In the genomic region with DNA sequence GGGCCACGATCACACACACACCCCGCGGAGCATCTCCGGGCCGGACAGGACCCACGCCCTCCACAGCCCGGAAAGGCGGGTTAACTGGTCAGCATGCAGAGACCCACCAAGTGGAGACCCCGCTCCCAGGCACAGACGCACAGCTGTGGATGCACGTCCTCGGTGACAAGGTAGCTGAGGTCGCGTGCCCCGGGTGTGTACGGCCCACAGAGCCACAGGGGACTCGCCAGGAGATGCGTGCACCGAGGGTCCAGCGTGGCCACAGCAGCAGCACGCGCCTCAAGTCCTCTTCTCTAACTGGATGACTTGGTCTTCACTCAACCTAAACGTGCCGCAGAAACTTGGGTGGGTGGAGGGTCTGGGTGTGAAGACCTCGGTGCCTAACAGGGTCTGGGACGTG, we compare ENCODE assay signal across 17 cellular contexts. TPM values are rescaled to one million over a fixed set of nuclear protein-coding genes. Genes with fewer than 3 reads are reported as not detected.
"Had no signal": no experiment of that assay in that cellular context is flagged by ENCODE, and none has a peak within 500 bp of the region (broad histone marks: within the 10 kb centered on the region; RNA-seq: fewer than 3 reads in every experiment).

No MANE protein-coding gene starts in this region.

- ATAC-seq: activated CD4-positive, alpha-beta T cell treated with anti-CD3 and anti-CD28 coated beads for 36 hours; activated naive CD8-positive, alpha-beta T cell treated with anti-CD3 and anti-CD28 coated beads, Interleukin-2, amount 50 U/mL, for 24 hours; naive thymus-derived CD8-positive, alpha-beta T cell had no signal

- H3K9me3 Mint-ChIP-seq: activated CD4-positive, alpha-beta memory T cell treated with anti-CD3 and anti-CD28 coated beads, Interleukin-2, amount 10 ng/mL, durations not matched to agents 7 days and 5 days; activated naive CD4-positive, alpha-beta T cell treated with anti-CD3 and anti-CD28 coated beads, Interleukin-2, amount 10 ng/mL, durations not matched to agents 7 days and 5 days; activated naive CD8-positive, alpha-beta T cell treated with anti-CD3 and anti-CD28 coated beads, Interleukin-2, amount 50 U/mL, for 24 hours; naive thymus-derived CD8-positive, alpha-beta T cell; T-helper 1 cell treated with Interleukin-12 subunit alpha and Interleukin-12 subunit beta and Interleukin-4 antibody, amounts not matched to agents 30 μg/mL and 1 μg/mL, for 36 hours had no signal

- H3K4me1 Mint-ChIP-seq: activated CD4-positive, alpha-beta memory T cell treated with anti-CD3 and anti-CD28 coated beads, Interleukin-2, amount 10 ng/mL, durations not matched to agents 7 days and 5 days; activated CD4-positive, alpha-beta T cell treated with anti-CD3 and anti-CD28 coated beads for 36 hours; activated naive CD4-positive, alpha-beta T cell treated with anti-CD3 and anti-CD28 coated beads, Interleukin-2, amount 10 ng/mL, durations not matched to agents 7 days and 5 days; activated naive CD8-positive, alpha-beta T cell treated with anti-CD3 and anti-CD28 coated beads, Interleukin-2, amount 50 U/mL, for 24 hours had no signal

- DNase-seq: activated CD4-positive, alpha-beta memory T cell treated with anti-CD3 and anti-CD28 coated beads, Interleukin-2, amount 10 ng/mL, durations not matched to agents 7 days and 5 days; activated CD4-positive, alpha-beta T cell treated with anti-CD3 and anti-CD28 coated beads for 36 hours; activated effector memory CD4-positive, alpha-beta T cell treated with Interleukin-2 at 50 U/mL for 16 hours; activated naive CD4-positive, alpha-beta T cell treated with anti-CD3 and anti-CD28 coated beads, Interleukin-2, amount 10 ng/mL, durations not matched to agents 7 days and 5 days; activated naive CD8-positive, alpha-beta T cell treated with anti-CD3 and anti-CD28 coated beads, Interleukin-2, amount 50 U/mL, for 24 hours; activated T-cell treated with anti-CD3 and anti-CD28 coated beads, Interleukin-2, amount 50 U/mL, for 48 hours; erythroblast; naive thymus-derived CD8-positive, alpha-beta T cell; stimulated activated CD4-positive, alpha-beta T cell treated with anti-CD3 and anti-CD28 coated beads, Interleukin-4, amount 100 ng/mL, for 1 hour; stomach; testis; WERI-Rb-1 had no signal

- H3K27ac Mint-ChIP-seq: activated CD4-positive, alpha-beta memory T cell treated with anti-CD3 and anti-CD28 coated beads, Interleukin-2, amount 10 ng/mL, durations not matched to agents 7 days and 5 days; activated CD4-positive, alpha-beta T cell treated with anti-CD3 and anti-CD28 coated beads for 36 hours; activated naive CD4-positive, alpha-beta T cell treated with anti-CD3 and anti-CD28 coated beads, Interleukin-2, amount 10 ng/mL, durations not matched to agents 7 days and 5 days; activated naive CD8-positive, alpha-beta T cell treated with anti-CD3 and anti-CD28 coated beads, Interleukin-2, amount 50 U/mL, for 24 hours; naive thymus-derived CD8-positive, alpha-beta T cell; T-helper 1 cell treated with Interleukin-12 subunit alpha and Interleukin-12 subunit beta and Interleukin-4 antibody, amounts not matched to agents 30 μg/mL and 1 μg/mL, for 36 hours had no signal

- H3K27me3 ChIP-seq: ascending aorta, stomach, testis, upper lobe of left lung had no signal

- H3K27ac ChIP-seq: ascending aorta, coronary artery, skin epidermis, stomach, testis, upper lobe of left lung, WERI-Rb-1 had no signal

- H3K36me3 ChIP-seq: ascending aorta, stomach, upper lobe of left lung, WERI-Rb-1 had no signal

- H3K36me3 Mint-ChIP-seq: activated naive CD4-positive, alpha-beta T cell treated with anti-CD3 and anti-CD28 coated beads, Interleukin-2, amount 10 ng/mL, durations not matched to agents 7 days and 5 days; naive thymus-derived CD8-positive, alpha-beta T cell had no signal

- H3K4me3 Mint-ChIP-seq: activated CD4-positive, alpha-beta memory T cell treated with anti-CD3 and anti-CD28 coated beads, Interleukin-2, amount 10 ng/mL, durations not matched to agents 7 days and 5 days; activated CD4-positive, alpha-beta T cell treated with anti-CD3 and anti-CD28 coated beads for 36 hours; activated naive CD4-positive, alpha-beta T cell treated with anti-CD3 and anti-CD28 coated beads, Interleukin-2, amount 10 ng/mL, durations not matched to agents 7 days and 5 days; activated naive CD8-positive, alpha-beta T cell treated with anti-CD3 and anti-CD28 coated beads, Interleukin-2, amount 50 U/mL, for 24 hours; T-helper 1 cell treated with Interleukin-12 subunit alpha and Interleukin-12 subunit beta and Interleukin-4 antibody, amounts not matched to agents 30 μg/mL and 1 μg/mL, for 36 hours had no signal

- H3K9me3 ChIP-seq: ascending aorta, stomach, testis, upper lobe of left lung had no signal

- H3K4me1 ChIP-seq: ascending aorta, stomach, testis, upper lobe of left lung had no signal

- H3K4me3 ChIP-seq: ascending aorta, coronary artery, skin epidermis, stomach, testis, upper lobe of left lung had no signal

- H3K27me3 Mint-ChIP-seq: activated CD4-positive, alpha-beta memory T cell treated with anti-CD3 and anti-CD28 coated beads, Interleukin-2, amount 10 ng/mL, durations not matched to agents 7 days and 5 days; activated CD4-positive, alpha-beta T cell treated with anti-CD3 and anti-CD28 coated beads for 36 hours; activated naive CD4-positive, alpha-beta T cell treated with anti-CD3 and anti-CD28 coated beads, Interleukin-2, amount 10 ng/mL, durations not matched to agents 7 days and 5 days; activated naive CD8-positive, alpha-beta T cell treated with anti-CD3 and anti-CD28 coated beads, Interleukin-2, amount 50 U/mL, for 24 hours; naive thymus-derived CD8-positive, alpha-beta T cell had no signal

RNA-seq across cellular contexts. Expression of gene H19, which starts 5.5 kb away (rescaled TPM):
- total RNA-seq: activated CD4-positive, alpha-beta memory T cell treated with anti-CD3 and anti-CD28 coated beads, Interleukin-2, amount 10 ng/mL, durations not matched to agents 7 days and 5 days; activated CD4-positive, alpha-beta T cell treated with anti-CD3 and anti-CD28 coated beads for 36 hours; naive thymus-derived CD8-positive, alpha-beta T cell had no signal
- polyA plus RNA-seq: naive thymus-derived CD8-positive, alpha-beta T cell had no signal
